Comparison of ENCODE assay signal across 17 cellular contexts in genomic region chr6:10373642-10374359, GRCh38. TPM values are rescaled to one million over a fixed set of nuclear protein-coding genes. Genes with fewer than 3 reads are reported as not detected.
DNase-seq lines count a peak whose midpoint lies in the region; ATAC-seq and TF ChIP-seq lines count a peak whose summit lies in the region.
"Had no signal": no experiment of that assay in that cellular context is flagged by ENCODE, and none has a peak within 500 bp of the region (broad histone marks: within the 10 kb centered on the region; RNA-seq: fewer than 3 reads in every experiment).

No MANE protein-coding gene starts in this region.

- in situ Hi-C loops in SK-MEL-5 (cut with HindIII; ENCODE audit: low pct_unique_long_range_greater_than_20kb, low sequenced_read_pairs) = no loop called here

- H3K36me3 ChIP-seq in HEK293 (ENCODE audit: control insufficient read depth in 2 of 2, insufficient read depth in 1 of 2, low read length in 2 of 2) (no peaks in the 10 kb centered on the region), left ventricle myocardium inferior (no peaks in the 10 kb centered on the region)
- H3K36me3 ChIP-seq: adrenal gland, suprapubic skin had no signal

- no peaks in the 10 kb centered on the region for H3K4me1 Mint-ChIP-seq in activated CD8-positive, alpha-beta T cell treated with anti-CD3 and anti-CD28 coated beads, Interleukin-2, amount 10 ng/mL, durations not matched to agents 7 days and 5 days (ENCODE audit: low read depth)

- H3K4me3 Mint-ChIP-seq in activated CD8-positive, alpha-beta T cell treated with anti-CD3 and anti-CD28 coated beads, Interleukin-2, amount 10 ng/mL, durations not matched to agents 7 days and 5 days = no peak overlapping the region
- H3K4me3 Mint-ChIP-seq: activated T-cell treated with anti-CD3 and anti-CD28 coated beads, Interleukin-2, amount 50 U/mL, for 72 hours had no signal

- TF ChIP-seq CTCF in HEK293 (tag by site-specific recombination; IDR thresholded peaks at IDR 0.05) (no peak), left ventricle myocardium inferior (IDR thresholded peaks at IDR 0.05; ENCODE audit: borderline replicate concordance) (no peak)

- H3K4me3 ChIP-seq in HEK293 (ENCODE audit: low read depth, low read length) (no peak overlapping the region), left ventricle myocardium inferior (no peak overlapping the region)
- H3K4me3 ChIP-seq: adrenal gland, suprapubic skin had no signal

- H3K9me3 ChIP-seq in HEK293 (ENCODE audit: control insufficient read depth, insufficient read depth, low read depth, low read length) (no peaks in the 10 kb centered on the region), left ventricle myocardium inferior (replicated peaks) (no peaks in the 10 kb centered on the region)
- H3K9me3 ChIP-seq: adrenal gland, suprapubic skin had no signal

- peaks cover 37% of the 10 kb centered on the region for H3K27me3 ChIP-seq in left ventricle myocardium inferior (ENCODE audit: low read depth)

- H3K9me3 Mint-ChIP-seq in activated CD8-positive, alpha-beta T cell treated with anti-CD3 and anti-CD28 coated beads, Interleukin-2, amount 10 ng/mL, durations not matched to agents 7 days and 5 days (ENCODE audit: insufficient read depth) = no peaks in the 10 kb centered on the region
- H3K9me3 Mint-ChIP-seq: activated T-cell treated with anti-CD3 and anti-CD28 coated beads, Interleukin-2, amount 50 U/mL, for 72 hours had no signal

- H3K27me3 Mint-ChIP-seq in activated CD8-positive, alpha-beta T cell treated with anti-CD3 and anti-CD28 coated beads, Interleukin-2, amount 10 ng/mL, durations not matched to agents 7 days and 5 days (ENCODE audit: low read depth) = no peaks in the 10 kb centered on the region

- intact Hi-C loops in left ventricle myocardium inferior (cut with micrococcal nuclease) = no loop called here

- no peaks in the 10 kb centered on the region for H3K4me1 ChIP-seq in HEK293 (ENCODE audit: control insufficient read depth, insufficient read depth, low read length)
- H3K4me1 ChIP-seq in left ventricle myocardium inferior = no peaks in the 10 kb centered on the region
- H3K4me1 ChIP-seq: adrenal gland, suprapubic skin had no signal

- DNase-seq in AG08395 (ENCODE audit: low spot score) (peak; percentile 22), SK-MEL-5 (ENCODE audit: low read depth, low spot score) (peak; percentile 51), iris pigment epithelial cell (ENCODE audit: low read depth) (peak; percentile 34), NAMALWA (ENCODE audit: low spot score) (no peak), left ventricle myocardium inferior (no peak)
- DNase-seq in activated CD8-positive, alpha-beta T cell treated with anti-CD3 and anti-CD28 coated beads, Interleukin-2, amount 10 ng/mL, durations not matched to agents 7 days and 5 days = no peak
- no peak for DNase-seq in activated CD4-positive, alpha-beta T cell treated with anti-CD3 and anti-CD28 coated beads, Interleukin-2, amount 50 U/mL, for 1 hour
- DNase-seq: activated CD4-positive, alpha-beta T cell treated with anti-CD3 and anti-CD28 coated beads, Interleukin-2, amount 50 U/mL, for 48 hours; activated T-cell treated with anti-CD3 and anti-CD28 coated beads, Interleukin-2, amount 50 U/mL, for 72 hours; adrenal gland; erythroblast; NCI-H1105; NCI-H345 had no signal

- ATAC-seq in activated CD8-positive, alpha-beta T cell treated with anti-CD3 and anti-CD28 coated beads, Interleukin-2, amount 10 ng/mL, durations not matched to agents 7 days and 5 days = no peak
- ATAC-seq: activated T-cell treated with anti-CD3 and anti-CD28 coated beads, Interleukin-2, amount 50 U/mL, for 72 hours; left lobe of liver; SK-N-SH treated with all-trans-retinoic acid at 6 μM for 48 hours had no signal

- POLR2A ChIA-PET in HEK293 (lab: Yijun Ruan, JAX) = no interaction called here
- POLR2A ChIA-PET in activated CD8-positive, alpha-beta T cell treated with anti-CD3 and anti-CD28 coated beads, Interleukin-2, amount 10 ng/mL, durations not matched to agents 7 days and 5 days (lab: Charles Lee) = no interaction called here

- no peaks in the 10 kb centered on the region for H3K36me3 Mint-ChIP-seq in activated CD8-positive, alpha-beta T cell treated with anti-CD3 and anti-CD28 coated beads, Interleukin-2, amount 10 ng/mL, durations not matched to agents 7 days and 5 days (ENCODE audit: low read depth)

- no peak overlapping the region for H3K27ac Mint-ChIP-seq in activated CD8-positive, alpha-beta T cell treated with anti-CD3 and anti-CD28 coated beads, Interleukin-2, amount 10 ng/mL, durations not matched to agents 7 days and 5 days
- H3K27ac Mint-ChIP-seq: activated T-cell treated with anti-CD3 and anti-CD28 coated beads, Interleukin-2, amount 50 U/mL, for 72 hours had no signal

- CTCF ChIA-PET in HEK293 (lab: Yijun Ruan, JAX) = interaction anchor here (0.8 kb wide), 1 partner anchor 63 kb away, joined by 3 read pairs; no protein-coding TSS in a partner anchor
- CTCF ChIA-PET in activated CD8-positive, alpha-beta T cell treated with anti-CD3 and anti-CD28 coated beads, Interleukin-2, amount 10 ng/mL, durations not matched to agents 7 days and 5 days (lab: Charles Lee) = no interaction called here

- no peak overlapping the region for H3K27ac ChIP-seq in HEK293 (ENCODE audit: extremely low read depth, low read depth, low read length)
- no peak overlapping the region for H3K27ac ChIP-seq in left ventricle myocardium inferior (replicated peaks)
- H3K27ac ChIP-seq: adrenal gland, suprapubic skin had no signal

TF ChIP-seq in HEK293, 187 proteins besides CTCF, POLR2A, EP300 and RAD21:
- peak; percentile 67; the same call in 1 of the 2 replicates for TF ChIP-seq KLF1 (tag by site-specific recombination; IDR thresholded peaks at IDR 0.05)
- TF ChIP-seq ZNF610 (tag by site-specific recombination; IDR thresholded peaks at IDR 0.05; ENCODE audit: borderline replicate concordance) = no peak
- peak; percentile 33; the same call in 1 of the 2 replicates for TF ChIP-seq PRDM6 (tag by site-specific recombination; IDR thresholded peaks at IDR 0.05)
- TF ChIP-seq ZNF239 (tag by site-specific recombination; IDR thresholded peaks at IDR 0.05) = no peak
- no peak for TF ChIP-seq PRDM2 (tag by site-specific recombination; IDR thresholded peaks at IDR 0.05; ENCODE audit: borderline replicate concordance)
- TF ChIP-seq ZBTB17 (tag by site-specific recombination; IDR thresholded peaks at IDR 0.05) = peak; percentile 45; the same call in 1 of the 2 replicates

RNA-seq across cellular contexts. Expression of gene TFAP2A, which starts 41.1 kb away (rescaled TPM):
- 24.6 and 38.4 TPM in 2 replicates for total RNA-seq in SK-MEL-5 (2014; rRNA removed; shearing (Covaris generic))
- polyA plus RNA-seq in SK-MEL-5 (2015; cell fraction: cytosol; rRNA removed) = 104 and 135 TPM in 2 replicates
- polyA plus RNA-seq in SK-MEL-5 (2015; cell fraction: nucleus; rRNA removed) = 188 and 226 TPM in 2 replicates
- not detected for total RNA-seq in activated CD8-positive, alpha-beta T cell treated with anti-CD3 and anti-CD28 coated beads, Interleukin-2, amount 10 ng/mL, durations not matched to agents 7 days and 5 days
- 0.66 TPM for total RNA-seq in left ventricle myocardium inferior

Comparison
In these comparisons a context has a peak if more than half of its experiments do, and no peak if none do; other contexts are left out.
1. DNase-seq: peak in AG08395 (single experiment), SK-MEL-5 (single experiment) and iris pigment epithelial cell (single experiment); none in activated CD8-positive, alpha-beta T cell treated with anti-CD3 and anti-CD28 coated beads, Interleukin-2, amount 10 ng/mL, durations not matched to agents 7 days and 5 days (single experiment), NAMALWA (single experiment), activated CD4-positive, alpha-beta T cell treated with anti-CD3 and anti-CD28 coated beads, Interleukin-2, amount 50 U/mL, for 1 hour (single experiment) and left ventricle myocardium inferior (single experiment).
2. RNA of gene TFAP2A, which starts 41.1 kb away (total RNA-seq): 24.6 to 38.4 TPM in SK-MEL-5; 0.66 TPM in left ventricle myocardium inferior (single experiment) and not detected in activated CD8-positive, alpha-beta T cell treated with anti-CD3 and anti-CD28 coated beads, Interleukin-2, amount 10 ng/mL, durations not matched to agents 7 days and 5 days; every median in the first group is over 10 times any median in the second.